ENCODE assay signal across 1 cellular context in genomic region chr12:89648211-89648930, GRCh38.
A peak's percentile ranks its signal among the peaks of the same experiment; 100 is the strongest.
TF ChIP-seq lines count a peak whose summit lies in the region.

No MANE protein-coding gene starts in this region.

TF ChIP-seq in K562, 482 proteins besides CTCF, POLR2A, EP300 and RAD21 (continued from another document and continues in another):
- peak; percentile 66; the same call in 1 of the 2 replicates for TF ChIP-seq CEBPG (CRISPR knock-in tag; IDR thresholded peaks at IDR 0.05)
- TF ChIP-seq CEBPG (tag; conservative IDR thresholded peaks at IDR 0.05 in 1 of 2, IDR thresholded peaks at IDR 0.05 in 1 of 2): peak; percentile 39 to 57; a peak in 2 of 4 replicates
- no peak for TF ChIP-seq DIDO1 (tag; IDR thresholded peaks at IDR 0.05; ENCODE audit: low read depth)
- peak; percentile 39; the same call in 1 of the 2 replicates for TF ChIP-seq VEZF1 (CRISPR knock-in tag; IDR thresholded peaks at IDR 0.05)
- TF ChIP-seq TEAD1 (CRISPR knock-in tag; IDR thresholded peaks at IDR 0.05): 0 out of 4 replicates have a peak, but pooled peaks of 1 of the 2 experiments have one; percentile 27
- TF ChIP-seq, protein P1, sequence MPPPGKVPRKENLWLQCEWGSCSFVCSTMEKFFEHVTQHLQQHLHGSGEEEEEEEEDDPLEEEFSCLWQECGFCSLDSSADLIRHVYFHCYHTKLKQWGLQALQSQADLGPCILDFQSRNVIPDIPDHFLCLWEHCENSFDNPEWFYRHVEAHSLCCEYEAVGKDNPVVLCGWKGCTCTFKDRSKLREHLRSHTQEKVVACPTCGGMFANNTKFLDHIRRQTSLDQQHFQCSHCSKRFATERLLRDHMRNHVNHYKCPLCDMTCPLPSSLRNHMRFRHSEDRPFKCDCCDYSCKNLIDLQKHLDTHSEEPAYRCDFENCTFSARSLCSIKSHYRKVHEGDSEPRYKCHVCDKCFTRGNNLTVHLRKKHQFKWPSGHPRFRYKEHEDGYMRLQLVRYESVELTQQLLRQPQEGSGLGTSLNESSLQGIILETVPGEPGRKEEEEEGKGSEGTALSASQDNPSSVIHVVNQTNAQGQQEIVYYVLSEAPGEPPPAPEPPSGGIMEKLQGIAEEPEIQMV (tag; conservative IDR thresholded peaks at IDR 0.05; ENCODE audit: low read depth): no peak
- no peak for TF ChIP-seq MIER1 (IDR thresholded peaks at IDR 0.05; ENCODE audit: low read depth)
- TF ChIP-seq ZNF174 (CRISPR knock-in tag; IDR thresholded peaks at IDR 0.05): no peak
- no peak; the same call in 1 of the 2 replicates for TF ChIP-seq JUND (IDR thresholded peaks at IDR 0.05; ENCODE audit: borderline replicate concordance, low read depth, low read length)
- TF ChIP-seq JUND (tag; IDR thresholded peaks at IDR 0.05; ENCODE audit: borderline replicate concordance, low read depth, low read length): peak; percentile 44; the same call in 1 of the 3 replicates
- TF ChIP-seq, protein P2, sequence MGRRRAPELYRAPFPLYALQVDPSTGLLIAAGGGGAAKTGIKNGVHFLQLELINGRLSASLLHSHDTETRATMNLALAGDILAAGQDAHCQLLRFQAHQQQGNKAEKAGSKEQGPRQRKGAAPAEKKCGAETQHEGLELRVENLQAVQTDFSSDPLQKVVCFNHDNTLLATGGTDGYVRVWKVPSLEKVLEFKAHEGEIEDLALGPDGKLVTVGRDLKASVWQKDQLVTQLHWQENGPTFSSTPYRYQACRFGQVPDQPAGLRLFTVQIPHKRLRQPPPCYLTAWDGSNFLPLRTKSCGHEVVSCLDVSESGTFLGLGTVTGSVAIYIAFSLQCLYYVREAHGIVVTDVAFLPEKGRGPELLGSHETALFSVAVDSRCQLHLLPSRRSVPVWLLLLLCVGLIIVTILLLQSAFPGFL (CRISPR knock-in tag; IDR thresholded peaks at IDR 0.05): no peak
- TF ChIP-seq RCOR1 (IDR thresholded peaks at IDR 0.05; ENCODE audit: borderline replicate concordance in 1 of 2, low read depth in 2 of 2, low read length in 2 of 2): peak in 1 of 2 experiments; percentile 68; a peak in 2 of 4 replicates
- no peak for TF ChIP-seq KLF10 (CRISPR knock-in tag; IDR thresholded peaks at IDR 0.05)
- no peak for TF ChIP-seq CREB1 (IDR thresholded peaks at IDR 0.05)
- peak; percentile 47; the same call in 1 of the 2 replicates for TF ChIP-seq CREB1 (CRISPR knock-in tag; IDR thresholded peaks at IDR 0.05)
- TF ChIP-seq TBL1XR1 (IDR thresholded peaks at IDR 0.05; ENCODE audit: low read length in 2 of 2): 0 out of 4 replicates have a peak, but pooled peaks of 1 of the 2 experiments have one; percentile 45
- no peak for TF ChIP-seq RFX1 (IDR thresholded peaks at IDR 0.05)
- TF ChIP-seq GABPB1 (CRISPR knock-in tag; IDR thresholded peaks at IDR 0.05): 0 out of 2 replicates have a peak, but pooled peaks have one; percentile 36
- TF ChIP-seq ZNF140 (CRISPR knock-in tag; IDR thresholded peaks at IDR 0.05): no peak
- peak; percentile 48; the same call in 1 of the 2 replicates for TF ChIP-seq NCOR1 (IDR thresholded peaks at IDR 0.05)
- TF ChIP-seq TAL1 (IDR thresholded peaks at IDR 0.05): peak; percentile 65
- peak; percentile 89 for TF ChIP-seq CEBPB (tag; IDR thresholded peaks at IDR 0.05)
- TF ChIP-seq, protein P3, sequence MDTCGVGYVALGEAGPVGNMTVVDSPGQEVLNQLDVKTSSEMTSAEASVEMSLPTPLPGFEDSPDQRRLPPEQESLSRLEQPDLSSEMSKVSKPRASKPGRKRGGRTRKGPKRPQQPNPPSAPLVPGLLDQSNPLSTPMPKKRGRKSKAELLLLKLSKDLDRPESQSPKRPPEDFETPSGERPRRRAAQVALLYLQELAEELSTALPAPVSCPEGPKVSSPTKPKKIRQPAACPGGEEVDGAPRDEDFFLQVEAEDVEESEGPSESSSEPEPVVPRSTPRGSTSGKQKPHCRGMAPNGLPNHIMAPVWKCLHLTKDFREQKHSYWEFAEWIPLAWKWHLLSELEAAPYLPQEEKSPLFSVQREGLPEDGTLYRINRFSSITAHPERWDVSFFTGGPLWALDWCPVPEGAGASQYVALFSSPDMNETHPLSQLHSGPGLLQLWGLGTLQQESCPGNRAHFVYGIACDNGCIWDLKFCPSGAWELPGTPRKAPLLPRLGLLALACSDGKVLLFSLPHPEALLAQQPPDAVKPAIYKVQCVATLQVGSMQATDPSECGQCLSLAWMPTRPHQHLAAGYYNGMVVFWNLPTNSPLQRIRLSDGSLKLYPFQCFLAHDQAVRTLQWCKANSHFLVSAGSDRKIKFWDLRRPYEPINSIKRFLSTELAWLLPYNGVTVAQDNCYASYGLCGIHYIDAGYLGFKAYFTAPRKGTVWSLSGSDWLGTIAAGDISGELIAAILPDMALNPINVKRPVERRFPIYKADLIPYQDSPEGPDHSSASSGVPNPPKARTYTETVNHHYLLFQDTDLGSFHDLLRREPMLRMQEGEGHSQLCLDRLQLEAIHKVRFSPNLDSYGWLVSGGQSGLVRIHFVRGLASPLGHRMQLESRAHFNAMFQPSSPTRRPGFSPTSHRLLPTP (IDR thresholded peaks at IDR 0.05; ENCODE audit: borderline replicate concordance, extremely low read depth, insufficient read length): no peak
- peak; percentile 66; the same call in 1 of the 2 replicates for TF ChIP-seq SOX6 (IDR thresholded peaks at IDR 0.05)
- peak; percentile 81 for TF ChIP-seq TEAD4 (IDR thresholded peaks at IDR 0.05; ENCODE audit: low read length)
- TF ChIP-seq TEAD4 (CRISPR knock-in tag; IDR thresholded peaks at IDR 0.05; ENCODE audit: borderline replicate concordance): no peak
- TF ChIP-seq ZNF311 (CRISPR knock-in tag; IDR thresholded peaks at IDR 0.05): no peak
- peak; percentile 51 for TF ChIP-seq CBFA2T2 (conservative IDR thresholded peaks at IDR 0.05)
- TF ChIP-seq PML (IDR thresholded peaks at IDR 0.05; ENCODE audit: low read length): no peak
- no peak for TF ChIP-seq ETV1 (tag; conservative IDR thresholded peaks at IDR 0.05; ENCODE audit: low read depth)
- no peak for TF ChIP-seq ZHX1 (conservative IDR thresholded peaks at IDR 0.05; ENCODE audit: low read length)
- TF ChIP-seq SMARCE1 (IDR thresholded peaks at IDR 0.05): peak; percentile 68
- 0 out of 2 replicates have a peak, but pooled peaks have one; percentile 14 for TF ChIP-seq MAFK (IDR thresholded peaks at IDR 0.05; ENCODE audit: low read length)
- no peak for TF ChIP-seq ZNF24 (IDR thresholded peaks at IDR 0.05)
- TF ChIP-seq DACH1 (IDR thresholded peaks at IDR 0.05; ENCODE audit: partially characterized antibody): peak; percentile 80
- no peak for TF ChIP-seq CBFB (CRISPR knock-in tag; IDR thresholded peaks at IDR 0.05)
- TF ChIP-seq ARID1B (IDR thresholded peaks at IDR 0.05): peak; percentile 82
- TF ChIP-seq HLTF (IDR thresholded peaks at IDR 0.05): no peak
- TF ChIP-seq CBFA2T3 (IDR thresholded peaks at IDR 0.05): peak; percentile 70
- TF ChIP-seq HMBOX1 (IDR thresholded peaks at IDR 0.05): 0 out of 2 replicates have a peak, but pooled peaks have one; percentile 28
- 0 out of 2 replicates have a peak, but pooled peaks have one; percentile 34 for TF ChIP-seq HDGF (IDR thresholded peaks at IDR 0.05)
- TF ChIP-seq CTBP1 (IDR thresholded peaks at IDR 0.05; ENCODE audit: borderline replicate concordance): peak; percentile 26; the same call in 1 of the 2 replicates
- TF ChIP-seq BRD9 (IDR thresholded peaks at IDR 0.05; ENCODE audit: low read depth, partially characterized antibody): no peak
- TF ChIP-seq TCF3 (CRISPR knock-in tag; IDR thresholded peaks at IDR 0.05): peak; percentile 66
- TF ChIP-seq ZNF3 (CRISPR knock-in tag; IDR thresholded peaks at IDR 0.05): peak; percentile 94
- TF ChIP-seq GATAD2A (IDR thresholded peaks at IDR 0.05): 0 out of 2 replicates have a peak, but pooled peaks have one; percentile 59
- no peak for TF ChIP-seq MITF (IDR thresholded peaks at IDR 0.05)
- TF ChIP-seq SMARCC2 (IDR thresholded peaks at IDR 0.05; ENCODE audit: low read depth): peak; percentile 63; the same call in 1 of the 2 replicates
- peak; percentile 34; the same call in 1 of the 2 replicates for TF ChIP-seq MTA2 (IDR thresholded peaks at IDR 0.05; ENCODE audit: low read depth)
- no peak for TF ChIP-seq CHD2 (IDR thresholded peaks at IDR 0.05; ENCODE audit: low read depth, low read length)
- peak; percentile 74 for TF ChIP-seq ZFX (CRISPR knock-in tag; IDR thresholded peaks at IDR 0.05)
- peak in 1 of 2 experiments; percentile 15; a peak in 1 of 4 replicates for TF ChIP-seq NRF1 (conservative IDR thresholded peaks at IDR 0.05 in 1 of 2, IDR thresholded peaks at IDR 0.05 in 1 of 2)
- TF ChIP-seq SMAD4 (CRISPR knock-in tag; conservative IDR thresholded peaks at IDR 0.05): peak; percentile 39; the same call in 1 of the 2 replicates
- no peak for TF ChIP-seq HCFC1 (IDR thresholded peaks at IDR 0.05; ENCODE audit: low read depth, low read length)
- peak in 1 of 2 experiments; percentile 59; a peak in 1 of 4 replicates for TF ChIP-seq MAZ (CRISPR knock-in tag; conservative IDR thresholded peaks at IDR 0.05 in 1 of 2, IDR thresholded peaks at IDR 0.05 in 1 of 2)
- TF ChIP-seq, protein P4, sequence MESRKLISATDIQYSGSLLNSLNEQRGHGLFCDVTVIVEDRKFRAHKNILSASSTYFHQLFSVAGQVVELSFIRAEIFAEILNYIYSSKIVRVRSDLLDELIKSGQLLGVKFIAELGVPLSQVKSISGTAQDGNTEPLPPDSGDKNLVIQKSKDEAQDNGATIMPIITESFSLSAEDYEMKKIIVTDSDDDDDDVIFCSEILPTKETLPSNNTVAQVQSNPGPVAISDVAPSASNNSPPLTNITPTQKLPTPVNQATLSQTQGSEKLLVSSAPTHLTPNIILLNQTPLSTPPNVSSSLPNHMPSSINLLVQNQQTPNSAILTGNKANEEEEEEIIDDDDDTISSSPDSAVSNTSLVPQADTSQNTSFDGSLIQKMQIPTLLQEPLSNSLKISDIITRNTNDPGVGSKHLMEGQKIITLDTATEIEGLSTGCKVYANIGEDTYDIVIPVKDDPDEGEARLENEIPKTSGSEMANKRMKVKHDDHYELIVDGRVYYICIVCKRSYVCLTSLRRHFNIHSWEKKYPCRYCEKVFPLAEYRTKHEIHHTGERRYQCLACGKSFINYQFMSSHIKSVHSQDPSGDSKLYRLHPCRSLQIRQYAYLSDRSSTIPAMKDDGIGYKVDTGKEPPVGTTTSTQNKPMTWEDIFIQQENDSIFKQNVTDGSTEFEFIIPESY (CRISPR knock-in tag; IDR thresholded peaks at IDR 0.05): 0 out of 2 replicates have a peak, but pooled peaks have one; percentile 34
